Comparison of ENCODE assay signal across 1 cellular context in genomic region chr13:48531416-48532145, GRCh38.
TF ChIP-seq lines count a peak whose summit lies in the region.

No MANE protein-coding gene starts in this region.

TF ChIP-seq in HepG2, 621 proteins besides CTCF, POLR2A, EP300 and RAD21 (continued from another document):
- no peak for TF ChIP-seq HNRNPH1 (optimal IDR thresholded peaks at IDR 0.05; ENCODE audit: low read depth, low read length)
- no peak for TF ChIP-seq MATR3 (CRISPR knock-in tag; IDR thresholded peaks at IDR 0.05)
- peak; percentile 32; the same call in 1 of the 2 replicates for TF ChIP-seq CEBPB (IDR thresholded peaks at IDR 0.05; ENCODE audit: borderline replicate concordance, low read depth, low read length)
- TF ChIP-seq U2AF2 (IDR thresholded peaks at IDR 0.05; ENCODE audit: low read depth, low read length) = no peak
- no peak for TF ChIP-seq BRF2 (CRISPR knock-in tag; IDR thresholded peaks at IDR 0.05)
- no peak for TF ChIP-seq HNRNPLL (IDR thresholded peaks at IDR 0.05; ENCODE audit: low read depth, low read length, poor library complexity, severe bottlenecking)
- peak; percentile 14 for TF ChIP-seq JARID2 (CRISPR knock-in tag; IDR thresholded peaks at IDR 0.05; ENCODE audit: insufficient replicate concordance)
- no peak for TF ChIP-seq NR0B2 (CRISPR knock-in tag; IDR thresholded peaks at IDR 0.05)
- TF ChIP-seq ZBTB14 (CRISPR knock-in tag; IDR thresholded peaks at IDR 0.05) = no peak
- no peak for TF ChIP-seq ETS1 (CRISPR knock-in tag; IDR thresholded peaks at IDR 0.05)
